In the genomic region with DNA sequence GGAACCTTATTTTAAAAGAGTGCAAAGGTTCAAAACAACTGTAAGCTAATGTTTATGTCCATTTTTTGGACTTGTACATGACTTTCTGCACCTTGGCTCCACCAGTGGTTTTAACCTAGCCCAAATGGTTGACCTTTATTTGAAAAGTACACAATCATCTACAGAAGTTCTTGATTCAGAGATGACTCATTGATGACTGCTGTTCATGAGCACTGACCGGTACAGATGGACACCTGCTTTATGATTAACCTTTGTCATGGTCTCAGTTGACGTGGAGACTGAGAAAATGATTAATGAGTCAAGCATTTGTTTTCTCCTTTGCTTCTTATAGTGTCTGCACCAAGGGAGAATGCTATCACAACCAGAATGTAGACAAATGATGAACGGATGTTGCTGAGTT, we compare ENCODE assay signal across 1 cellular context.
TF ChIP-seq lines count a peak whose summit lies in the region.

No MANE protein-coding gene starts in this region.

TF ChIP-seq in K562, 482 proteins besides CTCF, POLR2A, EP300 and RAD21:
- peak; percentile 47 for TF ChIP-seq ATF3 (IDR thresholded peaks at IDR 0.05)
- no peak for TF ChIP-seq ATF3 (CRISPR knock-in tag; conservative IDR thresholded peaks at IDR 0.05)
- TF ChIP-seq RBFOX2 (IDR thresholded peaks at IDR 0.05; ENCODE audit: low read depth, low read length) = no peak
- TF ChIP-seq BCL6 (CRISPR knock-in tag; IDR thresholded peaks at IDR 0.05) = no peak
- TF ChIP-seq ZFP30 (CRISPR knock-in tag; IDR thresholded peaks at IDR 0.05; ENCODE audit: borderline replicate concordance) = no peak
- no peak for TF ChIP-seq PBX2 (CRISPR knock-in tag; IDR thresholded peaks at IDR 0.05; ENCODE audit: low read depth)
- 0 out of 2 replicates have a peak, but pooled peaks have one; percentile 21 for TF ChIP-seq PBX2 (tag; conservative IDR thresholded peaks at IDR 0.05; ENCODE audit: low read depth)
- TF ChIP-seq ZNF431 (CRISPR knock-in tag; IDR thresholded peaks at IDR 0.05) = no peak
- no peak for TF ChIP-seq BRF1 (IDR thresholded peaks at IDR 0.05; ENCODE audit: borderline replicate concordance, extremely low read depth, insufficient read length)
- TF ChIP-seq MEIS2 (IDR thresholded peaks at IDR 0.05; ENCODE audit: partially characterized antibody) = peak; percentile 51
- TF ChIP-seq, protein P1, sequence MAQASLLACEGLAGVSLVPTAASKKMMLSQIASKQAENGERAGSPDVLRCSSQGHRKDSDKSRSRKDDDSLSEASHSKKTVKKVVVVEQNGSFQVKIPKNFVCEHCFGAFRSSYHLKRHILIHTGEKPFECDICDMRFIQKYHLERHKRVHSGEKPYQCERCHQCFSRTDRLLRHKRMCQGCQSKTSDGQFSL (CRISPR knock-in tag; IDR thresholded peaks at IDR 0.05) = no peak
- TF ChIP-seq, protein P1 (tag; IDR thresholded peaks at IDR 0.05) = no peak
- no peak for TF ChIP-seq HMGXB4 (CRISPR knock-in tag; IDR thresholded peaks at IDR 0.05)
- peak; percentile 38; the same call in 1 of the 2 replicates for TF ChIP-seq PKNOX1 (IDR thresholded peaks at IDR 0.05)
- no peak for TF ChIP-seq HNRNPH1 (optimal IDR thresholded peaks at IDR 0.05; ENCODE audit: low read depth, low read length)
- 0 out of 2 replicates have a peak, but pooled peaks have one; percentile 15 for TF ChIP-seq JUN (IDR thresholded peaks at IDR 0.05; ENCODE audit: borderline replicate concordance, low read depth, low read length)
- TF ChIP-seq JUN (CRISPR knock-in tag; IDR thresholded peaks at IDR 0.05; ENCODE audit: borderline replicate concordance) = no peak
- no peak for TF ChIP-seq TARDBP (IDR thresholded peaks at IDR 0.05)
- TF ChIP-seq, protein P2, sequence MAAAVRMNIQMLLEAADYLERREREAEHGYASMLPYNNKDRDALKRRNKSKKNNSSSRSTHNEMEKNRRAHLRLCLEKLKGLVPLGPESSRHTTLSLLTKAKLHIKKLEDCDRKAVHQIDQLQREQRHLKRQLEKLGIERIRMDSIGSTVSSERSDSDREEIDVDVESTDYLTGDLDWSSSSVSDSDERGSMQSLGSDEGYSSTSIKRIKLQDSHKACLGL (CRISPR knock-in tag; IDR thresholded peaks at IDR 0.05; ENCODE audit: borderline replicate concordance, poor library complexity, severe bottlenecking) = no peak
- TF ChIP-seq RBM14 (IDR thresholded peaks at IDR 0.05; ENCODE audit: borderline replicate concordance, insufficient read depth, low read depth, low read length) = no peak
- TF ChIP-seq TAF15 (IDR thresholded peaks at IDR 0.05; ENCODE audit: low read depth, low read length) = no peak
- no peak for TF ChIP-seq STAT5A (IDR thresholded peaks at IDR 0.05; ENCODE audit: borderline replicate concordance, low read length)
- no peak for TF ChIP-seq SRSF7 (optimal IDR thresholded peaks at IDR 0.05; ENCODE audit: low read depth, low read length)
